30 cellular contexts compared by ENCODE assay signal in the genomic region with DNA sequence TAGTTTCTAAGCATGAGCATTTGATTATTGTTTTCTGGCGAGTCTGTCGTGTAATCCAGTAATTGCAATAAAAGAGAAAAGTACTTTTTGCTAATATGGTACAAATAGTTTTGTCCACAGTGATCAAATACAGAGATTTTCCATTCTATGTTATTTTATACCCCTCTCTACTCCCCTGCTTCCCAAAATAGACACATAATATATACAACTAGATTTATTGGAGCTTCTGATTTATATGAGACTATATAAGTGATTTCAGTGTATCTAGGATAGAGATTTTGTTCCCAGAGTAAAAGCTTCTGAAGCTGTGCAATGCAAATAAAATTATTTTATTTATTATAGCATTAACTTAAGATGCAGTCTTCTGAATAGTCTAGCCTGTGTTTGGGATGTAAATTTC.
"Had no signal": no experiment of that assay in that cellular context is flagged by ENCODE, and none has a peak within 500 bp of the region (broad histone marks: within the 10 kb centered on the region; RNA-seq: fewer than 3 reads in every experiment).

No MANE protein-coding gene starts in this region.

- H3K27me3 Mint-ChIP-seq: naive B cell; naive thymus-derived CD8-positive, alpha-beta T cell; natural killer cell treated with Interleukin-12 subunit alpha and Interleukin-12 subunit beta and Interleukin-15 and Interleukin-18, amount 100 ng/mL, for 72 hours; progenitor cell of endocrine pancreas; stimulated activated naive B cell treated with anti-CD40 and anti-IgM and Interleukin-4, amounts not matched to agents 10 μg/mL and 1 μg/mL and 100 μg/mL, for 72 hours; stimulated activated naive CD8-positive, alpha-beta T cell treated with anti-CD3 and anti-CD28 coated beads, Interleukin-15, Interleukin-2, amounts not matched to agents 100 ng/mL and 50 ng/mL, for 24 hours had no signal

- H3K27ac Mint-ChIP-seq: naive B cell; naive thymus-derived CD8-positive, alpha-beta T cell; natural killer cell treated with Interleukin-12 subunit alpha and Interleukin-12 subunit beta and Interleukin-15 and Interleukin-18, amount 100 ng/mL, for 72 hours; nephron progenitor cell; progenitor cell of endocrine pancreas; stimulated activated effector memory CD8-positive, alpha-beta T cell treated with anti-CD3 and anti-CD28 coated beads, Interleukin-12 subunit alpha, Interleukin-12 subunit beta, amount 100 ng/mL, for 72 hours; stimulated activated naive B cell treated with anti-CD40 and anti-IgM and Interleukin-4, amounts not matched to agents 10 μg/mL and 1 μg/mL and 100 μg/mL, for 72 hours; stimulated activated naive CD8-positive, alpha-beta T cell treated with anti-CD3 and anti-CD28 coated beads, Interleukin-15, Interleukin-2, amounts not matched to agents 100 ng/mL and 50 ng/mL, for 24 hours had no signal

- H3K79me2 ChIP-seq: parathyroid adenoma had no signal

- H3K9ac ChIP-seq: parathyroid adenoma had no signal

- ATAC-seq: naive thymus-derived CD8-positive, alpha-beta T cell; psoas muscle; right cardiac atrium; right lobe of liver; stimulated activated effector memory CD8-positive, alpha-beta T cell treated with anti-CD3 and anti-CD28 coated beads, Interleukin-12 subunit alpha, Interleukin-12 subunit beta, amount 100 ng/mL, for 72 hours; stimulated activated naive B cell treated with anti-CD40 and anti-IgM and Interleukin-4, amounts not matched to agents 10 μg/mL and 1 μg/mL and 100 μg/mL, for 72 hours had no signal

- H3K27me3 ChIP-seq: ovary, right lobe of liver, sigmoid colon, stomach, thyroid gland, tibial nerve, upper lobe of left lung, vagina had no signal

- DNase-seq: naive B cell; naive thymus-derived CD8-positive, alpha-beta T cell; nephron progenitor cell; occipital lobe; ovary; posterior cingulate gyrus; psoas muscle; right cardiac atrium; right lobe of liver; sigmoid colon; small intestine; spleen; stimulated activated CD4-positive, alpha-beta T cell treated with anti-CD3 and anti-CD28 coated beads, Interleukin-12 subunit alpha, Interleukin-12 subunit beta, amount 100 ng/mL, for 4 hours; stimulated activated CD4-positive, alpha-beta T cell treated with anti-CD3 and anti-CD28 coated beads, Interleukin-2, amount 100 ng/mL, for 24 hours; stimulated activated CD4-positive, alpha-beta T cell treated with anti-CD3 and anti-CD28 coated beads, Interleukin-2, amount 100 ng/mL, for 48 hours; stimulated activated CD4-positive, alpha-beta T cell treated with anti-CD3 and anti-CD28 coated beads, Interleukin-4, amount 100 ng/mL, for 24 hours; stimulated activated naive B cell treated with anti-CD40 and anti-IgM and Interleukin-4, amounts not matched to agents 10 μg/mL and 1 μg/mL and 100 μg/mL, for 72 hours; stimulated activated naive CD4-positive, alpha-beta T cell treated with Interleukin-2 at 50 U/mL for 16 hours; stomach; thyroid gland; trophoblast cell; upper lobe of left lung had no signal

- H3K36me3 Mint-ChIP-seq: natural killer cell treated with Interleukin-12 subunit alpha and Interleukin-12 subunit beta and Interleukin-15 and Interleukin-18, amount 100 ng/mL, for 72 hours; stimulated activated effector memory CD8-positive, alpha-beta T cell treated with anti-CD3 and anti-CD28 coated beads, Interleukin-12 subunit alpha, Interleukin-12 subunit beta, amount 100 ng/mL, for 72 hours; stimulated activated naive B cell treated with anti-CD40 and anti-IgM and Interleukin-4, amounts not matched to agents 10 μg/mL and 1 μg/mL and 100 μg/mL, for 72 hours had no signal

- H3K27ac ChIP-seq: ovary, parathyroid adenoma, psoas muscle, right lobe of liver, sigmoid colon, spleen, stomach, thoracic aorta, thyroid gland, tibial nerve, upper lobe of left lung, vagina had no signal

- H3K9me3 Mint-ChIP-seq: naive thymus-derived CD8-positive, alpha-beta T cell; natural killer cell treated with Interleukin-12 subunit alpha and Interleukin-12 subunit beta and Interleukin-15 and Interleukin-18, amount 100 ng/mL, for 72 hours; stimulated activated effector memory CD8-positive, alpha-beta T cell treated with anti-CD3 and anti-CD28 coated beads, Interleukin-12 subunit alpha, Interleukin-12 subunit beta, amount 100 ng/mL, for 72 hours had no signal

- H3K4me1 Mint-ChIP-seq: naive B cell; nephron progenitor cell; stimulated activated naive B cell treated with anti-CD40 and anti-IgM and Interleukin-4, amounts not matched to agents 10 μg/mL and 1 μg/mL and 100 μg/mL, for 72 hours had no signal

- H3K4me3 ChIP-seq: ovary, psoas muscle, right lobe of liver, sigmoid colon, spleen, stomach, thoracic aorta, thyroid gland, tibial nerve, upper lobe of left lung, vagina had no signal

- H2AFZ ChIP-seq: parathyroid adenoma had no signal

- H3K36me3 ChIP-seq: ovary, right lobe of liver, sigmoid colon, spleen, stomach, thoracic aorta, thyroid gland, upper lobe of left lung, vagina had no signal

- H3K9me3 ChIP-seq: ovary, psoas muscle, right lobe of liver, stomach, thoracic aorta, thyroid gland, upper lobe of left lung, vagina had no signal

- H3K4me1 ChIP-seq: parathyroid adenoma, psoas muscle, right lobe of liver, spleen, stomach, thyroid gland, tibial nerve, upper lobe of left lung, vagina had no signal

- H3K4me3 Mint-ChIP-seq: naive B cell; naive thymus-derived CD8-positive, alpha-beta T cell; natural killer cell treated with Interleukin-12 subunit alpha and Interleukin-12 subunit beta and Interleukin-15 and Interleukin-18, amount 100 ng/mL, for 72 hours; nephron progenitor cell; stimulated activated effector memory CD8-positive, alpha-beta T cell treated with anti-CD3 and anti-CD28 coated beads, Interleukin-12 subunit alpha, Interleukin-12 subunit beta, amount 100 ng/mL, for 72 hours; stimulated activated naive B cell treated with anti-CD40 and anti-IgM and Interleukin-4, amounts not matched to agents 10 μg/mL and 1 μg/mL and 100 μg/mL, for 72 hours; stimulated activated naive CD8-positive, alpha-beta T cell treated with anti-CD3 and anti-CD28 coated beads, Interleukin-15, Interleukin-2, amounts not matched to agents 100 ng/mL and 50 ng/mL, for 24 hours had no signal
